Comparison of ENCODE assay signal across 23 cellular contexts in genomic region chr1:188857526-188858087, GRCh38.
"Had no signal": no experiment of that assay in that cellular context is flagged by ENCODE, and none has a peak within 500 bp of the region (broad histone marks: within the 10 kb centered on the region; RNA-seq: fewer than 3 reads in every experiment).

No MANE protein-coding gene starts in this region.

- H3K27me3 Mint-ChIP-seq: effector memory CD8-positive, alpha-beta T cell; natural killer cell treated with Interleukin-12 subunit alpha and Interleukin-12 subunit beta and Interleukin-15 and Interleukin-18, amount 100 ng/mL, for 72 hours had no signal

- H3K27ac Mint-ChIP-seq: effector memory CD8-positive, alpha-beta T cell; natural killer cell treated with Interleukin-12 subunit alpha and Interleukin-12 subunit beta and Interleukin-15 and Interleukin-18, amount 100 ng/mL, for 72 hours had no signal

- H3K4me3 Mint-ChIP-seq: effector memory CD8-positive, alpha-beta T cell; natural killer cell treated with Interleukin-12 subunit alpha and Interleukin-12 subunit beta and Interleukin-15 and Interleukin-18, amount 100 ng/mL, for 72 hours; neural crest cell had no signal

- DNase-seq: cerebellar nuclear complex; cortex of kidney; effector memory CD8-positive, alpha-beta T cell; erythroblast; esophagus squamous epithelium; mesendoderm; stimulated activated CD4-positive, alpha-beta T cell treated with anti-CD3 and anti-CD28 coated beads, Interleukin-12 subunit alpha, Interleukin-12 subunit beta, amount 100 ng/mL, for 4 hours; stimulated activated CD4-positive, alpha-beta T cell treated with anti-CD3 and anti-CD28 coated beads, Interleukin-1b, Interleukin-23, amount 100 ng/mL, for 48 hours; stimulated activated CD4-positive, alpha-beta T cell treated with anti-CD3 and anti-CD28 coated beads, Interleukin-4, amount 100 ng/mL, for 1 hour; stimulated activated CD8-positive, alpha-beta memory T cell treated with anti-CD3 and anti-CD28 coated beads, Interleukin-4, amount 100 ng/mL, for 48 hours; stimulated activated naive CD8-positive, alpha-beta T cell treated with anti-CD3 and anti-CD28 coated beads, Interleukin-15, Interleukin-2, amounts not matched to agents 100 U/mL and 50 U/mL, for 24 hours; substantia nigra had no signal

- H3K36me3 ChIP-seq: esophagus squamous epithelium, prostate gland, right atrium auricular region, thoracic aorta, tibial nerve, vagina had no signal

- H3K4me1 Mint-ChIP-seq: neural crest cell had no signal

- H3K27ac ChIP-seq: esophagus squamous epithelium, parathyroid adenoma, prostate gland, right atrium auricular region, thoracic aorta, tibial nerve, vagina had no signal

- H3K4me3 ChIP-seq: esophagus squamous epithelium, prostate gland, right atrium auricular region, smooth muscle cell, thoracic aorta, tibial nerve, vagina had no signal

- H3K9me3 ChIP-seq: prostate gland, thoracic aorta, vagina had no signal

- ATAC-seq: effector memory CD8-positive, alpha-beta T cell; left lobe of liver; natural killer cell treated with Interleukin-12 subunit alpha and Interleukin-12 subunit beta and Interleukin-15 and Interleukin-18, amount 100 ng/mL, for 72 hours; sciatic nerve; stimulated activated naive CD8-positive, alpha-beta T cell treated with anti-CD3 and anti-CD28 coated beads, Interleukin-15, Interleukin-2, amounts not matched to agents 100 U/mL and 50 U/mL, for 24 hours had no signal

- H3K27me3 ChIP-seq: esophagus squamous epithelium, right atrium auricular region, tibial nerve, vagina had no signal

- H3K4me1 ChIP-seq: esophagus squamous epithelium, parathyroid adenoma, prostate gland, right atrium auricular region, tibial nerve, vagina had no signal
